Comparison of ENCODE assay signal across 15 cellular contexts in the genomic region with DNA sequence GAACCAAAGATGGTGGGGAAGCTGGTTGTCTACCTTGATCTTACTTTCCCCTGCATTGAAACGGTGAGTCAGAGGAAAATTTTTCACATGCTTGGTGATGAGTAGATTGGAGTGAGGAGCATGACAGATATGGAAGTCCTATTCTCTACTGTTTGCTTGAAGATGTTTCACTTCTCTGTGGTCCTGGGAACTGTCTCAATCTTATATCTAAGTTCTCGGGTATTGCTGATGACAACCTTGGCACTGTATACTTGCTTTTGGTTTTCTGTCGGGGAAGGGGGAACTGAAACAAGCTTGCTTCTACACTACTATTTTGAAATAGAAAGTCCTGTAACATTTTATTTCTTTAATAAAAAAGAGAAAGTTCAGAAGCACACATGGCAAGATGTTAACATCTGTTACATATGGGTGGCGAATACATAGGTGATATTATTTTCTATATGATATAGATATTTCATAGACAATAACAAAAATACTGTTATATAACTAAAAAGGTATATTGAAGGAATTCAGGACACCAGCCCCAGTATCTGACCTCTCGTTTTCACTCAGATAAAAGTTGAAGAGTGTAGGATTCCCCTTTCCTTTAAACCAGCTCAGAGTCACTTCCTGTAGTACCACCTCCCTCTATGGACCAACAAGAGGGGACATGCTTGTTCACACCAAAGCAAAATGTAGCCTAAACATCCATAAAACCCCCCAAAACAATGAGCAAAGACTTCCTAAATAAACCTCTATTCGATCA.
A peak's percentile ranks its signal among the peaks of the same experiment; 100 is the strongest.
DNase-seq lines count a peak whose midpoint lies in the region; ATAC-seq and TF ChIP-seq lines count a peak whose summit lies in the region.
"Had no signal": no experiment of that assay in that cellular context is flagged by ENCODE, and none has a peak within 500 bp of the region (broad histone marks: within the 10 kb centered on the region; RNA-seq: fewer than 3 reads in every experiment).

No MANE protein-coding gene starts in this region.

- H3K4me3 ChIP-seq in body of pancreas (no peak overlapping the region), SJCRH30 (no peak overlapping the region)
- H3K4me3 ChIP-seq: heart left ventricle, psoas muscle, tibial artery had no signal

- no peak for TF ChIP-seq CTCF in body of pancreas (IDR thresholded peaks at IDR 0.05)

- DNase-seq in globus pallidus (ENCODE audit: low spot score): peak; percentile 18
- no peak for DNase-seq in activated CD8-positive, alpha-beta memory T cell treated with anti-CD3 and anti-CD28 coated beads for 24 hours
- DNase-seq in body of pancreas: no peak
- DNase-seq in SJCRH30: no peak
- DNase-seq in mesenteric fat pad (ENCODE audit: low spot score): no peak
- DNase-seq: aorta; CD4-positive, alpha-beta T cell; endodermal cell; heart left ventricle; PC-3; psoas muscle; tibial artery had no signal

- no peaks in the 10 kb centered on the region for H3K27me3 ChIP-seq in body of pancreas
- H3K27me3 ChIP-seq in SJCRH30: no peaks in the 10 kb centered on the region
- H3K27me3 ChIP-seq: heart left ventricle, tibial artery had no signal

- no peak for TF ChIP-seq POLR2A in body of pancreas (IDR thresholded peaks at IDR 0.05)

- H3K9me3 ChIP-seq in body of pancreas: no peaks in the 10 kb centered on the region
- H3K9me3 ChIP-seq in SJCRH30 (replicated peaks): no peaks in the 10 kb centered on the region
- H3K9me3 ChIP-seq: psoas muscle, tibial artery had no signal

- H3K27ac ChIP-seq in body of pancreas (no peak overlapping the region), SJCRH30 (no peak overlapping the region)
- H3K27ac ChIP-seq: heart left ventricle, psoas muscle, tibial artery had no signal

- H3K4me1 ChIP-seq in body of pancreas (no peaks in the 10 kb centered on the region), SJCRH30 (no peaks in the 10 kb centered on the region)
- H3K4me1 ChIP-seq: heart left ventricle, psoas muscle, tibial artery had no signal

- peak; percentile 95 for ATAC-seq in GM18909 (IDR thresholded peaks at IDR 0.05; ENCODE audit: poor library complexity, unreplicated experiment)
- peak; percentile 92 for ATAC-seq in GM21825 (IDR thresholded peaks at IDR 0.05; ENCODE audit: unreplicated experiment)
- peak; percentile 97 for ATAC-seq in HG03342 (IDR thresholded peaks at IDR 0.05; ENCODE audit: unreplicated experiment)
- ATAC-seq in body of pancreas: no peak
- ATAC-seq: heart left ventricle, PC-3, psoas muscle had no signal

- no peaks in the 10 kb centered on the region for H3K36me3 ChIP-seq in body of pancreas (replicated peaks in 1 of 2; ENCODE audit: insufficient read depth in 1 of 2, low read depth in 2 of 2)
- H3K36me3 ChIP-seq in SJCRH30: no peaks in the 10 kb centered on the region
- H3K36me3 ChIP-seq: heart left ventricle, tibial artery had no signal

- intact Hi-C loops in body of pancreas (cut with DNase I): no loop called here

- 60 to 69% methylated on average over 6 of the region's 6 CpGs for WGBS in body of pancreas, 2 donors
